Comparison of ENCODE assay signal across 24 cellular contexts in genomic region chr2:151880586-151880985, GRCh38.
"Had no signal": no experiment of that assay in that cellular context is flagged by ENCODE, and none has a peak within 500 bp of the region (broad histone marks: within the 10 kb centered on the region; RNA-seq: fewer than 3 reads in every experiment).

No MANE protein-coding gene starts in this region.

- H3K27ac ChIP-seq: coronary artery, epithelial cell of prostate, esophagus squamous epithelium, gastrocnemius medialis, heart right ventricle, left lung, lower lobe of right lung had no signal

- H3K4me1 ChIP-seq: left lung, lower lobe of right lung had no signal

- H3K4me3 ChIP-seq: coronary artery, dorsolateral prefrontal cortex, esophagus squamous epithelium, gastrocnemius medialis, heart right ventricle, left lung, lower lobe of right lung, mucosa of descending colon had no signal

- H3K36me3 ChIP-seq: gastrocnemius medialis, heart right ventricle, left lung, lower lobe of right lung had no signal

- H3K27me3 ChIP-seq: dorsolateral prefrontal cortex, esophagus squamous epithelium, gastrocnemius medialis, heart right ventricle, left lung had no signal

- DNase-seq: dermis blood vessel endothelial cell; effector CD8-positive, alpha-beta T cell; effector memory CD8-positive, alpha-beta T cell; endodermal cell; erythroblast; esophagus squamous epithelium; foreskin fibroblast; foreskin melanocyte; gastrocnemius medialis; glutamatergic neuron; head of caudate nucleus; heart right ventricle; hippocampal formation; left cardiac atrium; left lung; left ventricle myocardium superior; lower lobe of right lung; mesenchymal stem cell; mucosa of descending colon; naive B cell had no signal

- ATAC-seq: effector memory CD8-positive, alpha-beta T cell; esophagus mucosa; gastrocnemius medialis; heart right ventricle; left cardiac atrium; left lung; left ventricle myocardium superior; lower lobe of right lung; mucosa of descending colon had no signal

- H3K9me3 ChIP-seq: esophagus squamous epithelium, gastrocnemius medialis, heart right ventricle, left lung, lower lobe of right lung, mucosa of descending colon had no signal
